8 cellular contexts compared by ENCODE assay signal in the genomic region with DNA sequence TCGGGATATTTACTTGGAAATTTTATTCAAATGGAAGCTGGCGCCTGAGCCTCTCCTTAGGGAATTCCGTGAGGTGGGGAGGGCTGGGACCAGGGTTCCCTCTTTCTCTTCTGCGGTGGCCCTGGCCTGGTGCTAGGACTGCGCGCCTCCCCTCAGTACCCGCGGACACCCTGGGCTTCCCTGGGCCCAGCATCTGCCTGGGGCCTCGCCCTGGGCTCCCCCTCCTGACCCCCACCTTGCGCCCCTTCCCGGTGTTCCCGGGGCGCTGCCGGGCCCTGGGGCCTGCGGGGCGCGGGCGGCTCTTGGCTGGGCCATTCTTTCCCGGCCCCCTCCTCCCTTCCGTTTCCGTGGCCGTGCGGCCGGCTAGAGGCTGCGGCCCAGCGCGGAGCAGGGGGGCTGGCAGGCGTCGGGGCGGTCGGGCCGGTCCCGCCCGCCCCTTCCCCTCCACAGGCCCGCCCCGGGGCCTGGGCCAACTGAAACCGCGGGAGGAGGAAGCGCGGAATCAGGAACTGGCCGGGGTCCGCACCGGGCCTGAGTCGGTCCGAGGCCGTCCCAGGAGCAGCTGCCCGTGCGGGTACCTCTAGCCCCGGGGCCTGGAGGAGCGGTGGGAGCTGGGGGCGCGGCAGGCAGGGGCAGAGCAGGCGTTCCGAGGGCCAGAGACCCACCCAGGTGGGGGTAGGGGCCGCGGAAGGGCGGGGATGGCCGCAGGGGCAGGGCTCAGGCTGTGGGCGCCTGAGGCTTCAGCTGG. TPM values are rescaled to one million over a fixed set of nuclear protein-coding genes. Genes with fewer than 3 reads are reported as not detected.
DNase-seq lines count a peak whose midpoint lies in the region; ATAC-seq, FAIRE-seq and TF ChIP-seq lines count a peak whose summit lies in the region.

A gene (plus strand): TSS at position 534 of the 748 bp plus-strand sequence. CDS start 542 bp downstream, outside the sequence.

- CTCF ChIA-PET in activated CD4-positive, alpha-beta T cell treated with anti-CD3 and anti-CD28 coated beads for 36 hours (lab: Charles Lee) = interaction anchor here (0.5 to 3.3 kb wide), 8 partner anchors 19 to 236 kb away, joined by 3 to 31 read pairs (median 5); a partner anchor contains a TSS

- peak within 1 kb of the TSS; percentile 69 for H3K4me3 ChIP-seq in psoas muscle

- peak within 1 kb of the TSS; percentile 73 for H3K27ac ChIP-seq in psoas muscle

- H3K9me3 Mint-ChIP-seq in activated CD4-positive, alpha-beta T cell treated with anti-CD3 and anti-CD28 coated beads for 36 hours (ENCODE audit: low read depth) = no peaks in the 10 kb centered on the region
- no peaks in the 10 kb centered on the region for H3K9me3 Mint-ChIP-seq in activated T-helper 1 cell treated with anti-CD3 and anti-CD28 coated beads, Interleukin-12 subunit alpha, Interleukin-12 subunit beta, Interleukin-2, Interleukin-4 antibody, amounts not matched to agents 30 ng/mL and 10 ng/mL and 1 ng/mL, durations not matched to agents 14 hours and 24 hours and 36 hours

- TF ChIP-seq CTCF in psoas muscle (IDR thresholded peaks at IDR 0.05) (no peak), D721Med (IDR thresholded peaks at IDR 0.05; ENCODE audit: insufficient read depth, missing control alignments) (no peak)

- no peaks in the 10 kb centered on the region for H3K27me3 ChIP-seq in psoas muscle (ENCODE audit: insufficient read depth in 3 of 3, low read length in 2 of 3)

- peak within 1 kb of the TSS; percentile 51 for H3K27ac Mint-ChIP-seq in activated CD4-positive, alpha-beta T cell treated with anti-CD3 and anti-CD28 coated beads for 36 hours
- H3K27ac Mint-ChIP-seq in activated T-helper 1 cell treated with anti-CD3 and anti-CD28 coated beads, Interleukin-12 subunit alpha, Interleukin-12 subunit beta, Interleukin-2, Interleukin-4 antibody, amounts not matched to agents 30 ng/mL and 10 ng/mL and 1 ng/mL, durations not matched to agents 14 hours and 24 hours and 36 hours = peak within 1 kb of the TSS; percentile 88

- H3K27me3 Mint-ChIP-seq in activated CD4-positive, alpha-beta T cell treated with anti-CD3 and anti-CD28 coated beads for 36 hours = peaks cover 3% of the 10 kb centered on the region
- no peaks in the 10 kb centered on the region for H3K27me3 Mint-ChIP-seq in activated T-helper 1 cell treated with anti-CD3 and anti-CD28 coated beads, Interleukin-12 subunit alpha, Interleukin-12 subunit beta, Interleukin-2, Interleukin-4 antibody, amounts not matched to agents 30 ng/mL and 10 ng/mL and 1 ng/mL, durations not matched to agents 14 hours and 24 hours and 36 hours (ENCODE audit: insufficient read depth)

- WGBS in psoas muscle, 3 donors = 10 to 13% (median 13%) methylated on average over 47 to 59 of the region's 59 CpGs

- peak; percentile 9 for ATAC-seq in activated CD4-positive, alpha-beta T cell treated with anti-CD3 and anti-CD28 coated beads for 36 hours
- peak; percentile 76 to 79 for ATAC-seq in left cardiac atrium
- ATAC-seq in psoas muscle = peak; percentile 39 to 53 (median 43)
- ATAC-seq in GM19324 (IDR thresholded peaks at IDR 0.05; ENCODE audit: low FRiP score, unreplicated experiment) = no peak
- ATAC-seq in GM21529 (IDR thresholded peaks at IDR 0.05; ENCODE audit: unreplicated experiment) = no peak

- H3K4me1 ChIP-seq in psoas muscle = peaks cover 12% of the 10 kb centered on the region

- POLR2A ChIA-PET in activated CD4-positive, alpha-beta T cell treated with anti-CD3 and anti-CD28 coated beads for 36 hours (lab: Charles Lee) = no interaction called here

- H3K4me3 Mint-ChIP-seq in activated CD4-positive, alpha-beta T cell treated with anti-CD3 and anti-CD28 coated beads for 36 hours = no peak within 1 kb of the TSS
- H3K4me3 Mint-ChIP-seq in activated T-helper 1 cell treated with anti-CD3 and anti-CD28 coated beads, Interleukin-12 subunit alpha, Interleukin-12 subunit beta, Interleukin-2, Interleukin-4 antibody, amounts not matched to agents 30 ng/mL and 10 ng/mL and 1 ng/mL, durations not matched to agents 14 hours and 24 hours and 36 hours = peak within 1 kb of the TSS; percentile 61

- peaks cover 24% of the 10 kb centered on the region for H3K36me3 Mint-ChIP-seq in activated CD4-positive, alpha-beta T cell treated with anti-CD3 and anti-CD28 coated beads for 36 hours (ENCODE audit: low read depth)
- peaks cover 43% of the 10 kb centered on the region for H3K36me3 Mint-ChIP-seq in activated T-helper 1 cell treated with anti-CD3 and anti-CD28 coated beads, Interleukin-12 subunit alpha, Interleukin-12 subunit beta, Interleukin-2, Interleukin-4 antibody, amounts not matched to agents 30 ng/mL and 10 ng/mL and 1 ng/mL, durations not matched to agents 14 hours and 24 hours and 36 hours (ENCODE audit: low read depth)

- peaks cover 12% of the 10 kb centered on the region for H3K4me1 Mint-ChIP-seq in activated CD4-positive, alpha-beta T cell treated with anti-CD3 and anti-CD28 coated beads for 36 hours
- peaks cover 56% of the 10 kb centered on the region for H3K4me1 Mint-ChIP-seq in activated T-helper 1 cell treated with anti-CD3 and anti-CD28 coated beads, Interleukin-12 subunit alpha, Interleukin-12 subunit beta, Interleukin-2, Interleukin-4 antibody, amounts not matched to agents 30 ng/mL and 10 ng/mL and 1 ng/mL, durations not matched to agents 14 hours and 24 hours and 36 hours (ENCODE audit: low read depth)

- H3K9me3 ChIP-seq in psoas muscle = no peaks in the 10 kb centered on the region

- DNase-seq in activated CD4-positive, alpha-beta T cell treated with anti-CD3 and anti-CD28 coated beads for 36 hours = peak; percentile 44
- DNase-seq in activated CD4-positive, alpha-beta T cell treated with anti-CD3 and anti-CD28 coated beads for 1 hour = no peak
- DNase-seq in activated T-helper 1 cell treated with anti-CD3 and anti-CD28 coated beads, Interleukin-12 subunit alpha, Interleukin-12 subunit beta, Interleukin-2, Interleukin-4 antibody, amounts not matched to agents 30 ng/mL and 10 ng/mL and 1 ng/mL, durations not matched to agents 14 hours and 24 hours and 36 hours (ENCODE audit: low spot score) = no peak
- DNase-seq in left cardiac atrium (peak; percentile 81), psoas muscle (peak; percentile 71 to 83), D721Med (ENCODE audit: insufficient read length, low spot score) (no peak)

- peaks cover 7 to 40% of the 10 kb centered on the region in 2 donors for H3K36me3 ChIP-seq in psoas muscle (ENCODE audit: insufficient read depth in 1 of 2, low read depth in 1 of 2)

- FAIRE-seq in D721Med (lab: Jason Lieb, UNC) = no peak

- intact Hi-C loops in activated CD4-positive, alpha-beta T cell treated with anti-CD3 and anti-CD28 coated beads for 36 hours (cut with DNase I, micrococcal nuclease) = loop anchor here (2.0 to 10.0 kb wide), 2 partner anchors 77 to 189 kb away; no protein-coding TSS in a partner anchor
- intact Hi-C loops in activated T-helper 1 cell treated with anti-CD3 and anti-CD28 coated beads, Interleukin-12 subunit alpha, Interleukin-12 subunit beta, Interleukin-2, Interleukin-4 antibody, amounts not matched to agents 30 ng/mL and 10 ng/mL and 1 ng/mL, durations not matched to agents 14 hours and 24 hours and 36 hours (cut with micrococcal nuclease) = loop anchor here (1.0 to 10.0 kb wide), 2 partner anchors 10 to 389 kb away; no protein-coding TSS in a partner anchor
- intact Hi-C loops in left cardiac atrium (cut with DNase I) (loop anchor here in 1 of 2 donors (5.0 kb wide), 1 partner anchor 167 kb away; a partner anchor contains a TSS), psoas muscle (cut with DNase I) (loop anchor here in 1 of 2 donors (5.0 kb wide), 1 partner anchor 567 kb away; no protein-coding TSS in a partner anchor)

RNA-seq across cellular contexts. Expression of the gene that starts here (rescaled TPM):
- total RNA-seq in activated CD4-positive, alpha-beta T cell treated with anti-CD3 and anti-CD28 coated beads for 36 hours = 10 to 100 TPM; 12.2 to 15.6 TPM
- total RNA-seq in activated T-helper 1 cell treated with anti-CD3 and anti-CD28 coated beads, Interleukin-12 subunit alpha, Interleukin-12 subunit beta, Interleukin-2, Interleukin-4 antibody, amounts not matched to agents 30 ng/mL and 10 ng/mL and 1 ng/mL, durations not matched to agents 14 hours and 24 hours and 36 hours = 45.4 and 57.1 TPM in 2 replicates
- total RNA-seq in left cardiac atrium (10 to 100 TPM; 26.9 to 29.2 TPM), psoas muscle (1 to 10 TPM; 6.7 to 7.7 (median 7.2) TPM)
- 1 to 10 TPM; 4.2 to 8.1 (median 5.5) TPM for polyA plus RNA-seq in psoas muscle

Comparison
In these comparisons a context has a peak if more than half of its experiments do, and no peak if none do; other contexts are left out.
1. DNase-seq: peak in activated CD4-positive, alpha-beta T cell treated with anti-CD3 and anti-CD28 coated beads for 36 hours (single experiment), left cardiac atrium (single experiment) and psoas muscle (2 of 2); none in activated CD4-positive, alpha-beta T cell treated with anti-CD3 and anti-CD28 coated beads for 1 hour (single experiment), activated T-helper 1 cell treated with anti-CD3 and anti-CD28 coated beads, Interleukin-12 subunit alpha, Interleukin-12 subunit beta, Interleukin-2, Interleukin-4 antibody, amounts not matched to agents 30 ng/mL and 10 ng/mL and 1 ng/mL, durations not matched to agents 14 hours and 24 hours and 36 hours (single experiment) and D721Med (single experiment).
2. ATAC-seq: peak in activated CD4-positive, alpha-beta T cell treated with anti-CD3 and anti-CD28 coated beads for 36 hours (single experiment), left cardiac atrium (2 of 2) and psoas muscle (4 of 4); none in GM19324 (single experiment) and GM21529 (single experiment).